ENCODE assay signal across 1 cellular context in the genomic region with DNA sequence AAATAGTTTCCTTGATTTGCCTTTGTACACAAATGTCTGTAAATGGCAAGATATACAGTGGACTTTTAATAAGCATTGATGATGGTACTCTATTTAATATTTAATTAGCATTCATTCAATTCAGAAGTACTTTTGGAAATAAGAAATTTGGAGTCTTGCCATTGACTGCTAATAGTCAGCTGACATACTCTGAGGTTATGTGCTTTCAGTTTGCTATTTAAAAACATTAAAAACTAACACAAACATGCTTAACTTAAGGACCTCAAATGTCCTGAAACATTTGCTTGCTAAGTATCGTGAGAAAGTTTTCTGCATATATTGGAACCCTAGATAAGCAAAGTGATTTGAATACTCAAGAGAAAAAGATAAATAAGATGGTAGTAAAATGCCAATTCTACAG.
TF ChIP-seq lines count a peak whose summit lies in the region.

No MANE protein-coding gene starts in this region.

TF ChIP-seq in GM12878, 131 proteins besides CTCF, POLR2A, EP300 and RAD21:
- TF ChIP-seq RBBP5 (conservative IDR thresholded peaks at IDR 0.05) (no peak), ATF7 (IDR thresholded peaks at IDR 0.05; ENCODE audit: low read depth) (no peak), BRCA1 (IDR thresholded peaks at IDR 0.05; ENCODE audit: low read depth, low read length) (no peak), ETV6 (conservative IDR thresholded peaks at IDR 0.05 in 1 of 2, IDR thresholded peaks at IDR 0.05 in 1 of 2; ENCODE audit: borderline replicate concordance in 1 of 2, low read depth in 1 of 2) (no peak), RAD51 (IDR thresholded peaks at IDR 0.05) (peak; percentile 64; the same call in 1 of the 2 replicates), POLR2AphosphoS5 (IDR thresholded peaks at IDR 0.05; ENCODE audit: low read length) (no peak)
- TF ChIP-seq, protein P1, sequence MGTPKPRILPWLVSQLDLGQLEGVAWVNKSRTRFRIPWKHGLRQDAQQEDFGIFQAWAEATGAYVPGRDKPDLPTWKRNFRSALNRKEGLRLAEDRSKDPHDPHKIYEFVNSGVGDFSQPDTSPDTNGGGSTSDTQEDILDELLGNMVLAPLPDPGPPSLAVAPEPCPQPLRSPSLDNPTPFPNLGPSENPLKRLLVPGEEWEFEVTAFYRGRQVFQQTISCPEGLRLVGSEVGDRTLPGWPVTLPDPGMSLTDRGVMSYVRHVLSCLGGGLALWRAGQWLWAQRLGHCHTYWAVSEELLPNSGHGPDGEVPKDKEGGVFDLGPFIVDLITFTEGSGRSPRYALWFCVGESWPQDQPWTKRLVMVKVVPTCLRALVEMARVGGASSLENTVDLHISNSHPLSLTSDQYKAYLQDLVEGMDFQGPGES (IDR thresholded peaks at IDR 0.05), result no peak
- TF ChIP-seq, protein P2, sequence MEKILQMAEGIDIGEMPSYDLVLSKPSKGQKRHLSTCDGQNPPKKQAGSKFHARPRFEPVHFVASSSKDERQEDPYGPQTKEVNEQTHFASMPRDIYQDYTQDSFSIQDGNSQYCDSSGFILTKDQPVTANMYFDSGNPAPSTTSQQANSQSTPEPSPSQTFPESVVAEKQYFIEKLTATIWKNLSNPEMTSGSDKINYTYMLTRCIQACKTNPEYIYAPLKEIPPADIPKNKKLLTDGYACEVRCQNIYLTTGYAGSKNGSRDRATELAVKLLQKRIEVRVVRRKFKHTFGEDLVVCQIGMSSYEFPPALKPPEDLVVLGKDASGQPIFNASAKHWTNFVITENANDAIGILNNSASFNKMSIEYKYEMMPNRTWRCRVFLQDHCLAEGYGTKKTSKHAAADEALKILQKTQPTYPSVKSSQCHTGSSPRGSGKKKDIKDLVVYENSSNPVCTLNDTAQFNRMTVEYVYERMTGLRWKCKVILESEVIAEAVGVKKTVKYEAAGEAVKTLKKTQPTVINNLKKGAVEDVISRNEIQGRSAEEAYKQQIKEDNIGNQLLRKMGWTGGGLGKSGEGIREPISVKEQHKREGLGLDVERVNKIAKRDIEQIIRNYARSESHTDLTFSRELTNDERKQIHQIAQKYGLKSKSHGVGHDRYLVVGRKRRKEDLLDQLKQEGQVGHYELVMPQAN (conservative IDR thresholded peaks at IDR 0.05), result no peak
